Comparison of ENCODE assay signal across 1 cellular context in genomic region chr20:6053776-6054688, GRCh38.
TF ChIP-seq lines count a peak whose summit lies in the region.

LRRN4 (minus strand) TSS chr20:6054060; CDS start chr20:6052799, 1,261 bp downstream.

TF ChIP-seq in HepG2, 621 proteins besides CTCF, POLR2A, EP300 and RAD21 (continued from another document):
- TF ChIP-seq, protein P1, sequence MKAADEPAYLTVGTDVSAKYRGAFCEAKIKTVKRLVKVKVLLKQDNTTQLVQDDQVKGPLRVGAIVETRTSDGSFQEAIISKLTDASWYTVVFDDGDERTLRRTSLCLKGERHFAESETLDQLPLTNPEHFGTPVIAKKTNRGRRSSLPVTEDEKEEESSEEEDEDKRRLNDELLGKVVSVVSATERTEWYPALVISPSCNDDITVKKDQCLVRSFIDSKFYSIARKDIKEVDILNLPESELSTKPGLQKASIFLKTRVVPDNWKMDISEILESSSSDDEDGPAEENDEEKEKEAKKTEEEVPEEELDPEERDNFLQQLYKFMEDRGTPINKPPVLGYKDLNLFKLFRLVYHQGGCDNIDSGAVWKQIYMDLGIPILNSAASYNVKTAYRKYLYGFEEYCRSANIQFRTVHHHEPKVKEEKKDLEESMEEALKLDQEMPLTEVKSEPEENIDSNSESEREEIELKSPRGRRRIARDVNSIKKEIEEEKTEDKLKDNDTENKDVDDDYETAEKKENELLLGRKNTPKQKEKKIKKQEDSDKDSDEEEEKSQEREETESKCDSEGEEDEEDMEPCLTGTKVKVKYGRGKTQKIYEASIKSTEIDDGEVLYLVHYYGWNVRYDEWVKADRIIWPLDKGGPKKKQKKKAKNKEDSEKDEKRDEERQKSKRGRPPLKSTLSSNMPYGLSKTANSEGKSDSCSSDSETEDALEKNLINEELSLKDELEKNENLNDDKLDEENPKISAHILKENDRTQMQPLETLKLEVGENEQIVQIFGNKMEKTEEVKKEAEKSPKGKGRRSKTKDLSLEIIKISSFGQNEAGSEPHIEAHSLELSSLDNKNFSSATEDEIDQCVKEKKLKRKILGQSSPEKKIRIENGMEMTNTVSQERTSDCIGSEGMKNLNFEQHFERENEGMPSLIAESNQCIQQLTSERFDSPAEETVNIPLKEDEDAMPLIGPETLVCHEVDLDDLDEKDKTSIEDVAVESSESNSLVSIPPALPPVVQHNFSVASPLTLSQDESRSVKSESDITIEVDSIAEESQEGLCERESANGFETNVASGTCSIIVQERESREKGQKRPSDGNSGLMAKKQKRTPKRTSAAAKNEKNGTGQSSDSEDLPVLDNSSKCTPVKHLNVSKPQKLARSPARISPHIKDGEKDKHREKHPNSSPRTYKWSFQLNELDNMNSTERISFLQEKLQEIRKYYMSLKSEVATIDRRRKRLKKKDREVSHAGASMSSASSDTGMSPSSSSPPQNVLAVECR (CRISPR knock-in tag; IDR thresholded peaks at IDR 0.05; ENCODE audit: borderline replicate concordance), result peak; percentile 29; the same call in 1 of the 2 replicates
- peak; percentile 28 for TF ChIP-seq ZNF883 (CRISPR knock-in tag; IDR thresholded peaks at IDR 0.05; ENCODE audit: not compliant biosample characterization)
- TF ChIP-seq, protein P2, sequence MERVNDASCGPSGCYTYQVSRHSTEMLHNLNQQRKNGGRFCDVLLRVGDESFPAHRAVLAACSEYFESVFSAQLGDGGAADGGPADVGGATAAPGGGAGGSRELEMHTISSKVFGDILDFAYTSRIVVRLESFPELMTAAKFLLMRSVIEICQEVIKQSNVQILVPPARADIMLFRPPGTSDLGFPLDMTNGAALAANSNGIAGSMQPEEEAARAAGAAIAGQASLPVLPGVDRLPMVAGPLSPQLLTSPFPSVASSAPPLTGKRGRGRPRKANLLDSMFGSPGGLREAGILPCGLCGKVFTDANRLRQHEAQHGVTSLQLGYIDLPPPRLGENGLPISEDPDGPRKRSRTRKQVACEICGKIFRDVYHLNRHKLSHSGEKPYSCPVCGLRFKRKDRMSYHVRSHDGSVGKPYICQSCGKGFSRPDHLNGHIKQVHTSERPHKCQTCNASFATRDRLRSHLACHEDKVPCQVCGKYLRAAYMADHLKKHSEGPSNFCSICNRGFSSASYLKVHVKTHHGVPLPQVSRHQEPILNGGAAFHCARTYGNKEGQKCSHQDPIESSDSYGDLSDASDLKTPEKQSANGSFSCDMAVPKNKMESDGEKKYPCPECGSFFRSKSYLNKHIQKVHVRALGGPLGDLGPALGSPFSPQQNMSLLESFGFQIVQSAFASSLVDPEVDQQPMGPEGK (CRISPR knock-in tag; IDR thresholded peaks at IDR 0.05), result peak; percentile 24; the same call in 1 of the 2 replicates
- TF ChIP-seq CENPX (CRISPR knock-in tag; IDR thresholded peaks at IDR 0.05), result no peak
- TF ChIP-seq PHF21A (CRISPR knock-in tag; IDR thresholded peaks at IDR 0.05), result no peak
- TF ChIP-seq ZNF737 (CRISPR knock-in tag; IDR thresholded peaks at IDR 0.05; ENCODE audit: borderline replicate concordance), result no peak
- TF ChIP-seq, protein P3, sequence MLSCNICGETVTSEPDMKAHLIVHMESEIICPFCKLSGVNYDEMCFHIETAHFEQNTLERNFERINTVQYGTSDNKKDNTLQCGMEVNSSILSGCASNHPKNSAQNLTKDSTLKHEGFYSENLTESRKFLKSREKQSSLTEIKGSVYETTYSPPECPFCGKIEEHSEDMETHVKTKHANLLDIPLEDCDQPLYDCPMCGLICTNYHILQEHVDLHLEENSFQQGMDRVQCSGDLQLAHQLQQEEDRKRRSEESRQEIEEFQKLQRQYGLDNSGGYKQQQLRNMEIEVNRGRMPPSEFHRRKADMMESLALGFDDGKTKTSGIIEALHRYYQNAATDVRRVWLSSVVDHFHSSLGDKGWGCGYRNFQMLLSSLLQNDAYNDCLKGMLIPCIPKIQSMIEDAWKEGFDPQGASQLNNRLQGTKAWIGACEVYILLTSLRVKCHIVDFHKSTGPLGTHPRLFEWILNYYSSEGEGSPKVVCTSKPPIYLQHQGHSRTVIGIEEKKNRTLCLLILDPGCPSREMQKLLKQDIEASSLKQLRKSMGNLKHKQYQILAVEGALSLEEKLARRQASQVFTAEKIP (CRISPR knock-in tag; IDR thresholded peaks at IDR 0.05; ENCODE audit: borderline replicate concordance), result no peak
- TF ChIP-seq RCOR2 (CRISPR knock-in tag; IDR thresholded peaks at IDR 0.05), result no peak
- TF ChIP-seq ZNF44 (CRISPR knock-in tag; IDR thresholded peaks at IDR 0.05), result 0 out of 2 replicates have a peak, but pooled peaks have one; percentile 68
- TF ChIP-seq MTF2 (CRISPR knock-in tag; IDR thresholded peaks at IDR 0.05; ENCODE audit: borderline replicate concordance), result peak; percentile 29; the same call in 1 of the 2 replicates
- no peak for TF ChIP-seq SOX6 (IDR thresholded peaks at IDR 0.05)
- TF ChIP-seq SOX6 (CRISPR knock-in tag; IDR thresholded peaks at IDR 0.05), result no peak
- no peak for TF ChIP-seq SNAPC5 (CRISPR knock-in tag; IDR thresholded peaks at IDR 0.05; ENCODE audit: borderline replicate concordance)
- TF ChIP-seq, protein P4, sequence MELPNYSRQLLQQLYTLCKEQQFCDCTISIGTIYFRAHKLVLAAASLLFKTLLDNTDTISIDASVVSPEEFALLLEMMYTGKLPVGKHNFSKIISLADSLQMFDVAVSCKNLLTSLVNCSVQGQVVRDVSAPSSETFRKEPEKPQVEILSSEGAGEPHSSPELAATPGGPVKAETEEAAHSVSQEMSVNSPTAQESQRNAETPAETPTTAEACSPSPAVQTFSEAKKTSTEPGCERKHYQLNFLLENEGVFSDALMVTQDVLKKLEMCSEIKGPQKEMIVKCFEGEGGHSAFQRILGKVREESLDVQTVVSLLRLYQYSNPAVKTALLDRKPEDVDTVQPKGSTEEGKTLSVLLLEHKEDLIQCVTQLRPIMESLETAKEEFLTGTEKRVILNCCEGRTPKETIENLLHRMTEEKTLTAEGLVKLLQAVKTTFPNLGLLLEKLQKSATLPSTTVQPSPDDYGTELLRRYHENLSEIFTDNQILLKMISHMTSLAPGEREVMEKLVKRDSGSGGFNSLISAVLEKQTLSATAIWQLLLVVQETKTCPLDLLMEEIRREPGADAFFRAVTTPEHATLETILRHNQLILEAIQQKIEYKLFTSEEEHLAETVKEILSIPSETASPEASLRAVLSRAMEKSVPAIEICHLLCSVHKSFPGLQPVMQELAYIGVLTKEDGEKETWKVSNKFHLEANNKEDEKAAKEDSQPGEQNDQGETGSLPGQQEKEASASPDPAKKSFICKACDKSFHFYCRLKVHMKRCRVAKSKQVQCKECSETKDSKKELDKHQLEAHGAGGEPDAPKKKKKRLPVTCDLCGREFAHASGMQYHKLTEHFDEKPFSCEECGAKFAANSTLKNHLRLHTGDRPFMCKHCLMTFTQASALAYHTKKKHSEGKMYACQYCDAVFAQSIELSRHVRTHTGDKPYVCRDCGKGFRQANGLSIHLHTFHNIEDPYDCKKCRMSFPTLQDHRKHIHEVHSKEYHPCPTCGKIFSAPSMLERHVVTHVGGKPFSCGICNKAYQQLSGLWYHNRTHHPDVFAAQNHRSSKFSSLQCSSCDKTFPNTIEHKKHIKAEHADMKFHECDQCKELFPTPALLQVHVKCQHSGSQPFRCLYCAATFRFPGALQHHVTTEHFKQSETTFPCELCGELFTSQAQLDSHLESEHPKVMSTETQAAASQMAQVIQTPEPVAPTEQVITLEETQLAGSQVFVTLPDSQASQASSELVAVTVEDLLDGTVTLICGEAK (IDR thresholded peaks at IDR 0.05), result no peak
- TF ChIP-seq, protein P4 (CRISPR knock-in tag; IDR thresholded peaks at IDR 0.05), result peak; percentile 12; the same call in 1 of the 2 replicates
- TF ChIP-seq, protein P5, sequence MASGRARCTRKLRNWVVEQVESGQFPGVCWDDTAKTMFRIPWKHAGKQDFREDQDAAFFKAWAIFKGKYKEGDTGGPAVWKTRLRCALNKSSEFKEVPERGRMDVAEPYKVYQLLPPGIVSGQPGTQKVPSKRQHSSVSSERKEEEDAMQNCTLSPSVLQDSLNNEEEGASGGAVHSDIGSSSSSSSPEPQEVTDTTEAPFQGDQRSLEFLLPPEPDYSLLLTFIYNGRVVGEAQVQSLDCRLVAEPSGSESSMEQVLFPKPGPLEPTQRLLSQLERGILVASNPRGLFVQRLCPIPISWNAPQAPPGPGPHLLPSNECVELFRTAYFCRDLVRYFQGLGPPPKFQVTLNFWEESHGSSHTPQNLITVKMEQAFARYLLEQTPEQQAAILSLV (CRISPR knock-in tag; IDR thresholded peaks at IDR 0.05; ENCODE audit: borderline replicate concordance), result peak; percentile 42; the same call in 1 of the 2 replicates
- TF ChIP-seq ZNF644 (CRISPR knock-in tag; IDR thresholded peaks at IDR 0.05; ENCODE audit: low read depth), result 0 out of 2 replicates have a peak, but pooled peaks have one; percentile 11
- TF ChIP-seq CEBPG (CRISPR knock-in tag; IDR thresholded peaks at IDR 0.05), result no peak
- TF ChIP-seq, protein P6, sequence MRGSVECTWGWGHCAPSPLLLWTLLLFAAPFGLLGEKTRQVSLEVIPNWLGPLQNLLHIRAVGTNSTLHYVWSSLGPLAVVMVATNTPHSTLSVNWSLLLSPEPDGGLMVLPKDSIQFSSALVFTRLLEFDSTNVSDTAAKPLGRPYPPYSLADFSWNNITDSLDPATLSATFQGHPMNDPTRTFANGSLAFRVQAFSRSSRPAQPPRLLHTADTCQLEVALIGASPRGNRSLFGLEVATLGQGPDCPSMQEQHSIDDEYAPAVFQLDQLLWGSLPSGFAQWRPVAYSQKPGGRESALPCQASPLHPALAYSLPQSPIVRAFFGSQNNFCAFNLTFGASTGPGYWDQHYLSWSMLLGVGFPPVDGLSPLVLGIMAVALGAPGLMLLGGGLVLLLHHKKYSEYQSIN (CRISPR knock-in tag; IDR thresholded peaks at IDR 0.05; ENCODE audit: borderline replicate concordance), result no peak
- TF ChIP-seq ZFP91 (CRISPR knock-in tag; IDR thresholded peaks at IDR 0.05; ENCODE audit: borderline replicate concordance), result peak; percentile 35; the same call in 1 of the 2 replicates
- TF ChIP-seq ZKSCAN5 (CRISPR knock-in tag; IDR thresholded peaks at IDR 0.05), result 0 out of 2 replicates have a peak, but pooled peaks have one; percentile 33
- 0 out of 2 replicates have a peak, but pooled peaks have one; percentile 41 for TF ChIP-seq CBX5 (CRISPR knock-in tag; IDR thresholded peaks at IDR 0.05; ENCODE audit: borderline replicate concordance)
- TF ChIP-seq FOXK2 (IDR thresholded peaks at IDR 0.05), result no peak
- TF ChIP-seq ZNF335 (CRISPR knock-in tag; IDR thresholded peaks at IDR 0.05), result 0 out of 2 replicates have a peak, but pooled peaks have one; percentile 9
- no peak for TF ChIP-seq HMG20A (CRISPR knock-in tag; IDR thresholded peaks at IDR 0.05; ENCODE audit: borderline replicate concordance)
- TF ChIP-seq ZEB1 (IDR thresholded peaks at IDR 0.05; ENCODE audit: insufficient replicate concordance, low read depth), result peak; percentile 18
- peak; percentile 39 for TF ChIP-seq FOSL2 (CRISPR knock-in tag; IDR thresholded peaks at IDR 0.05)
- TF ChIP-seq, protein P7, sequence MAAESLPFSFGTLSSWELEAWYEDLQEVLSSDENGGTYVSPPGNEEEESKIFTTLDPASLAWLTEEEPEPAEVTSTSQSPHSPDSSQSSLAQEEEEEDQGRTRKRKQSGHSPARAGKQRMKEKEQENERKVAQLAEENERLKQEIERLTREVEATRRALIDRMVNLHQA (CRISPR knock-in tag; IDR thresholded peaks at IDR 0.05), result no peak
- no peak for TF ChIP-seq REXO4 (CRISPR knock-in tag; IDR thresholded peaks at IDR 0.05; ENCODE audit: borderline replicate concordance)
- TF ChIP-seq TEAD3 (CRISPR knock-in tag; optimal IDR thresholded peaks at IDR 0.05; ENCODE audit: borderline replicate concordance), result peak; percentile 71
- TF ChIP-seq ETV5 (CRISPR knock-in tag; IDR thresholded peaks at IDR 0.05; ENCODE audit: borderline replicate concordance), result peak; percentile 43
- TF ChIP-seq FOSL1 (CRISPR knock-in tag; IDR thresholded peaks at IDR 0.05; ENCODE audit: borderline replicate concordance), result no peak
- no peak for TF ChIP-seq RBAK (CRISPR knock-in tag; IDR thresholded peaks at IDR 0.05)
- no peak; the same call in 1 of the 2 replicates for TF ChIP-seq DNMT1 (CRISPR knock-in tag; IDR thresholded peaks at IDR 0.05)
TF ChIP-seq in HepG2: peak in this region for 38.
